Comparison of ENCODE assay signal across 13 cellular contexts in the genomic region with DNA sequence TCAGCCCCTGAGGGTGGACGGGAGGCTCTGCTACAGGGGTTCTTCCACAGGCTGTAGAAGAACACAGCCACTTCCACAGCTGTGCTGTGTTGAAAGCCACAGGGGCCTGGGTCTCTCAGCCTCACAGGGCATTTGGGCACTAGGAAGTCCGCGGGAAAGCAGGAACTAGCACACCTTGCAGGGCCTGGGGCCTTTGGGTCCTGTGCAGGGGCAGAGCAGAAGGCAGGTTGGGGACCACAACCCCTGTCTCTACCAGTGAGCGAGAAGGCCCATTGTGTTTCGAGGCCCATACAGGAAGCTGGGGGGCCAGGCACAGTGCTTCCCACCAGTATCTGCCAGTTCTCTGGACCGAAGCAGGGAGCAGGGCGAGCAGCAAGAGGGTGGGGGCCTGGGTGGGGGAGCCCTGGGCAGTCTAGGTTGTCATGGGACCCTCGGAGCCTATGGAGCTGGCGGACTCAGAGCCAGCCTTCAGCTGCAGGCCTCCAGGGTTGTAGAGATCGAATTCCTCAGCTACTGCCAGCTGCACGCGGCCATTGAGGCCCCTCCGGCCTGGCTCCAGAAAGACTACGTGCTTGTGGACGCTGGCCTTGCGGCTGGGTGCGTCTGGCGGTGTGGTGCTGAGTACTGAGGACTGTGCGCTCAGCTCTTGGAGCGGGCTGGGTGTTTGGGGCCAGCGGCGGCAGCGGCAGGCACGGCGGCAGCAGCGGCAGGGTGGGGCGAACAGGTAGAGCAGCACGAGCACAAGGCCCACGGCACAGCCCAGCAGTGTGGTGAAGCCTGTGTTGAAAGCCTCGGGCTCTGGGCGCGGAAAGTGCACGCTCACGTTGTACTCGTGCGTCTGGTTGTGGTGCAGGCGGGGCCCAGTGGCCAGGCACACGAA. TPM values are rescaled to one million over a fixed set of nuclear protein-coding genes. Genes with fewer than 3 reads are reported as not detected.
A peak's percentile ranks its signal among the peaks of the same experiment; 100 is the strongest.
DNase-seq lines count a peak whose midpoint lies in the region; ATAC-seq and TF ChIP-seq lines count a peak whose summit lies in the region.
"Had no signal": no experiment of that assay in that cellular context is flagged by ENCODE, and none has a peak within 500 bp of the region (broad histone marks: within the 10 kb centered on the region; RNA-seq: fewer than 3 reads in every experiment).

No MANE protein-coding gene starts in this region.

- intact Hi-C loops in activated naive CD4-positive, alpha-beta T cell treated with anti-CD3 and anti-CD28 coated beads for 36 hours (cut with micrococcal nuclease), result loop anchor here (2.0 kb wide), 1 partner anchor 187 kb away; no protein-coding TSS in a partner anchor

- no peak overlapping the region for H3K27ac Mint-ChIP-seq in activated naive CD4-positive, alpha-beta T cell treated with anti-CD3 and anti-CD28 coated beads, Interleukin-2, amount 50 U/mL, for 24 hours
- H3K27ac Mint-ChIP-seq in activated naive CD4-positive, alpha-beta T cell treated with anti-CD3 and anti-CD28 coated beads for 36 hours, result no peak overlapping the region
- H3K27ac Mint-ChIP-seq in WTC11, result no peak overlapping the region
- no peak overlapping the region for H3K27ac Mint-ChIP-seq in type B pancreatic cell

- CTCF ChIA-PET in activated naive CD4-positive, alpha-beta T cell treated with anti-CD3 and anti-CD28 coated beads for 36 hours (lab: Charles Lee), result interaction anchor here (0.8 to 2.5 kb wide), 2 partner anchors 84 to 187 kb away, joined by 3 to 7 read pairs; no protein-coding TSS in a partner anchor
- CTCF ChIA-PET in WTC11 (lab: Charles Lee), result interaction anchor here (0.8 to 4.4 kb wide), 13 partner anchors 14 to 378 kb away, joined by 3 to 45 read pairs (median 6); a partner anchor contains a TSS

- H3K27me3 Mint-ChIP-seq in activated naive CD4-positive, alpha-beta T cell treated with anti-CD3 and anti-CD28 coated beads, Interleukin-2, amount 50 U/mL, for 24 hours, result no peaks in the 10 kb centered on the region
- no peaks in the 10 kb centered on the region for H3K27me3 Mint-ChIP-seq in activated naive CD4-positive, alpha-beta T cell treated with anti-CD3 and anti-CD28 coated beads for 36 hours (ENCODE audit: low read depth)
- no peaks in the 10 kb centered on the region for H3K27me3 Mint-ChIP-seq in WTC11 (ENCODE audit: low read depth)
- no peaks in the 10 kb centered on the region for H3K27me3 Mint-ChIP-seq in type B pancreatic cell
- H3K27me3 Mint-ChIP-seq: activated CD4-positive, alpha-beta memory T cell treated with anti-CD3 and anti-CD28 coated beads for 36 hours had no signal

- peaks cover 2% of the 10 kb centered on the region for H3K36me3 Mint-ChIP-seq in activated naive CD4-positive, alpha-beta T cell treated with anti-CD3 and anti-CD28 coated beads, Interleukin-2, amount 50 U/mL, for 24 hours
- H3K36me3 Mint-ChIP-seq in activated naive CD4-positive, alpha-beta T cell treated with anti-CD3 and anti-CD28 coated beads for 36 hours (ENCODE audit: low read depth), result peaks cover 7% of the 10 kb centered on the region
- H3K36me3 Mint-ChIP-seq in WTC11 (peaks cover 12% of the 10 kb centered on the region), type B pancreatic cell (no peaks in the 10 kb centered on the region)

- peaks cover 21% of the 10 kb centered on the region for H3K4me1 Mint-ChIP-seq in activated naive CD4-positive, alpha-beta T cell treated with anti-CD3 and anti-CD28 coated beads, Interleukin-2, amount 50 U/mL, for 24 hours
- H3K4me1 Mint-ChIP-seq in activated naive CD4-positive, alpha-beta T cell treated with anti-CD3 and anti-CD28 coated beads for 36 hours (ENCODE audit: low read depth), result peaks cover 27% of the 10 kb centered on the region
- H3K4me1 Mint-ChIP-seq in WTC11 (peaks cover 9% of the 10 kb centered on the region), type B pancreatic cell (ENCODE audit: unreplicated experiment) (peaks cover 13% of the 10 kb centered on the region)

- no peaks in the 10 kb centered on the region for H3K9me3 Mint-ChIP-seq in activated naive CD4-positive, alpha-beta T cell treated with anti-CD3 and anti-CD28 coated beads, Interleukin-2, amount 50 U/mL, for 24 hours
- no peaks in the 10 kb centered on the region for H3K9me3 Mint-ChIP-seq in activated naive CD4-positive, alpha-beta T cell treated with anti-CD3 and anti-CD28 coated beads for 36 hours
- no peaks in the 10 kb centered on the region for H3K9me3 Mint-ChIP-seq in WTC11
- no peaks in the 10 kb centered on the region for H3K9me3 Mint-ChIP-seq in type B pancreatic cell
- H3K9me3 Mint-ChIP-seq: activated CD4-positive, alpha-beta memory T cell treated with anti-CD3 and anti-CD28 coated beads for 36 hours; T-helper 2 cell treated with Interferon-gamma antibody and Interleukin-4, amounts not matched to agents 5 μg/mL and 100 μg/mL, for 36 hours had no signal

- TF ChIP-seq CTCF in WTC11 (IDR thresholded peaks at IDR 0.05) (no peak), type B pancreatic cell (conservative IDR thresholded peaks at IDR 0.05) (no peak)

- POLR2A ChIA-PET in WTC11 (lab: Charles Lee), result interaction anchor here (1.0 to 2.0 kb wide), 3 partner anchors 14 to 178 kb away, joined by 3 to 7 read pairs (median 6); a partner anchor contains a TSS

- H3K4me3 Mint-ChIP-seq in activated naive CD4-positive, alpha-beta T cell treated with anti-CD3 and anti-CD28 coated beads, Interleukin-2, amount 50 U/mL, for 24 hours, result peak overlapping the region; percentile 30
- H3K4me3 Mint-ChIP-seq in activated naive CD4-positive, alpha-beta T cell treated with anti-CD3 and anti-CD28 coated beads for 36 hours, result no peak overlapping the region
- H3K4me3 Mint-ChIP-seq in WTC11, result peak overlapping the region; percentile 92; the same call in 1 of the 2 replicates
- H3K4me3 Mint-ChIP-seq in type B pancreatic cell, result peak overlapping the region; percentile 55

- DNase-seq in activated naive CD4-positive, alpha-beta T cell treated with anti-CD3 and anti-CD28 coated beads for 36 hours, result no peak
- DNase-seq in WTC11 (ENCODE audit: low spot score), result peak; percentile 10
- DNase-seq in left lobe of liver (ENCODE audit: low spot score), result peak; percentile 49
- peak; percentile 68 for DNase-seq in type B pancreatic cell (ENCODE audit: extremely low spot score, unreplicated experiment)
- no peak for DNase-seq in cerebellar nuclear complex (lab: John Stamatoyannopoulos, UW)
- DNase-seq: activated CD4-positive, alpha-beta memory T cell treated with anti-CD3 and anti-CD28 coated beads for 36 hours; NCI-H524; stimulated activated CD4-positive, alpha-beta T cell treated with anti-CD3 and anti-CD28 coated beads, Interleukin-1b, Interleukin-23, amount 100 ng/mL, for 48 hours had no signal

- ATAC-seq in WTC11, result no peak
- no peak for ATAC-seq in left lobe of liver
- ATAC-seq in HG03097 (IDR thresholded peaks at IDR 0.05; ENCODE audit: low FRiP score, unreplicated experiment), result no peak
- ATAC-seq in HG02884 (IDR thresholded peaks at IDR 0.05; ENCODE audit: unreplicated experiment), result no peak

TF ChIP-seq in WTC11, 78 proteins besides CTCF, POLR2A, EP300 and RAD21 (continues in another document):
- no peak for TF ChIP-seq GTF2I (CRISPR knock-in tag; conservative IDR thresholded peaks at IDR 0.05)
- TF ChIP-seq, protein P1, sequence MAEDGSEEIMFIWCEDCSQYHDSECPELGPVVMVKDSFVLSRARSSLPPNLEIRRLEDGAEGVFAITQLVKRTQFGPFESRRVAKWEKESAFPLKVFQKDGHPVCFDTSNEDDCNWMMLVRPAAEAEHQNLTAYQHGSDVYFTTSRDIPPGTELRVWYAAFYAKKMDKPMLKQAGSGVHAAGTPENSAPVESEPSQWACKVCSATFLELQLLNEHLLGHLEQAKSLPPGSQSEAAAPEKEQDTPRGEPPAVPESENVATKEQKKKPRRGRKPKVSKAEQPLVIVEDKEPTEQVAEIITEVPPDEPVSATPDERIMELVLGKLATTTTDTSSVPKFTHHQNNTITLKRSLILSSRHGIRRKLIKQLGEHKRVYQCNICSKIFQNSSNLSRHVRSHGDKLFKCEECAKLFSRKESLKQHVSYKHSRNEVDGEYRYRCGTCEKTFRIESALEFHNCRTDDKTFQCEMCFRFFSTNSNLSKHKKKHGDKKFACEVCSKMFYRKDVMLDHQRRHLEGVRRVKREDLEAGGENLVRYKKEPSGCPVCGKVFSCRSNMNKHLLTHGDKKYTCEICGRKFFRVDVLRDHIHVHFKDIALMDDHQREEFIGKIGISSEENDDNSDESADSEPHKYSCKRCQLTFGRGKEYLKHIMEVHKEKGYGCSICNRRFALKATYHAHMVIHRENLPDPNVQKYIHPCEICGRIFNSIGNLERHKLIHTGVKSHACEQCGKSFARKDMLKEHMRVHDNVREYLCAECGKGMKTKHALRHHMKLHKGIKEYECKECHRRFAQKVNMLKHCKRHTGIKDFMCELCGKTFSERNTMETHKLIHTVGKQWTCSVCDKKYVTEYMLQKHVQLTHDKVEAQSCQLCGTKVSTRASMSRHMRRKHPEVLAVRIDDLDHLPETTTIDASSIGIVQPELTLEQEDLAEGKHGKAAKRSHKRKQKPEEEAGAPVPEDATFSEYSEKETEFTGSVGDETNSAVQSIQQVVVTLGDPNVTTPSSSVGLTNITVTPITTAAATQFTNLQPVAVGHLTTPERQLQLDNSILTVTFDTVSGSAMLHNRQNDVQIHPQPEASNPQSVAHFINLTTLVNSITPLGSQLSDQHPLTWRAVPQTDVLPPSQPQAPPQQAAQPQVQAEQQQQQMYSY (CRISPR knock-in tag; IDR thresholded peaks at IDR 0.05), result no peak
- TF ChIP-seq SOX15 (CRISPR knock-in tag; IDR thresholded peaks at IDR 0.05), result no peak
- TF ChIP-seq CREB1 (CRISPR knock-in tag; IDR thresholded peaks at IDR 0.05), result no peak
- no peak for TF ChIP-seq GABPB1 (CRISPR knock-in tag; IDR thresholded peaks at IDR 0.05)

RNA-seq across cellular contexts. Expression of a gene that starts 1.7 kb away (rescaled TPM):
- not detected for total RNA-seq in activated naive CD4-positive, alpha-beta T cell treated with anti-CD3 and anti-CD28 coated beads for 36 hours
- total RNA-seq in WTC11 (2021), result 3.9 to 5.3 TPM (median 4.3 TPM) in 3 replicates
- not detected for total RNA-seq in left lobe of liver
- 0.36 TPM in 1 of 2 replicates, not detected in the other for total RNA-seq in type B pancreatic cell (ENCODE audit: low replicate concordance)
- total RNA-seq: activated CD4-positive, alpha-beta memory T cell treated with anti-CD3 and anti-CD28 coated beads for 36 hours; vagina had no signal

RNA-seq across cellular contexts. Expression of a gene that starts 6.0 kb away (rescaled TPM):
- total RNA-seq in activated naive CD4-positive, alpha-beta T cell treated with anti-CD3 and anti-CD28 coated beads for 36 hours, result 10 to 100 TPM; 25.6 to 27.4 TPM
- total RNA-seq in WTC11 (2021), result 23.7 to 28.7 TPM (median 28.0 TPM) in 3 replicates
- total RNA-seq in left lobe of liver, result 38.0 TPM
- 41.9 and 50.4 TPM in 2 replicates for total RNA-seq in type B pancreatic cell (ENCODE audit: low replicate concordance)

RNA-seq across cellular contexts. Expression of a gene that starts 28.4 kb away (rescaled TPM):
- total RNA-seq in activated naive CD4-positive, alpha-beta T cell treated with anti-CD3 and anti-CD28 coated beads for 36 hours, result 10 to 100 TPM; 20.3 to 21.5 TPM
- total RNA-seq in WTC11 (2021), result 45.5 to 47.1 TPM (median 46.8 TPM) in 3 replicates
- 59.4 TPM for total RNA-seq in left lobe of liver
- total RNA-seq in type B pancreatic cell (ENCODE audit: low replicate concordance), result 47.2 and 49.9 TPM in 2 replicates

RNA-seq across cellular contexts. Expression of a gene that starts 28.5 kb away (rescaled TPM):
- 10 to 100 TPM; 10.7 to 13.1 TPM for total RNA-seq in activated naive CD4-positive, alpha-beta T cell treated with anti-CD3 and anti-CD28 coated beads for 36 hours
- total RNA-seq in WTC11 (2021) (13.8 to 17.2 TPM (median 17.2 TPM) in 3 replicates), left lobe of liver (838 TPM), type B pancreatic cell (ENCODE audit: low replicate concordance) (25.7 and 50.7 TPM in 2 replicates)

RNA-seq across cellular contexts. Expression of a gene that starts 43.6 kb away (rescaled TPM):
- total RNA-seq in activated naive CD4-positive, alpha-beta T cell treated with anti-CD3 and anti-CD28 coated beads for 36 hours, result 100 to 1,000 TPM; 120 to 122 TPM
- total RNA-seq in WTC11 (2021), result 270 to 276 TPM (median 273 TPM) in 3 replicates
- total RNA-seq in left lobe of liver, result 74.4 TPM
- total RNA-seq in type B pancreatic cell (ENCODE audit: low replicate concordance), result 141 and 145 TPM in 2 replicates

Comparison
In these comparisons a context has a peak if more than half of its experiments do, and no peak if none do; other contexts are left out.
1. DNase-seq: peak in WTC11 (single experiment), left lobe of liver (single experiment) and type B pancreatic cell (single experiment); none in activated naive CD4-positive, alpha-beta T cell treated with anti-CD3 and anti-CD28 coated beads for 36 hours (single experiment) and cerebellar nuclear complex (0 of 2).